In the genomic region with DNA sequence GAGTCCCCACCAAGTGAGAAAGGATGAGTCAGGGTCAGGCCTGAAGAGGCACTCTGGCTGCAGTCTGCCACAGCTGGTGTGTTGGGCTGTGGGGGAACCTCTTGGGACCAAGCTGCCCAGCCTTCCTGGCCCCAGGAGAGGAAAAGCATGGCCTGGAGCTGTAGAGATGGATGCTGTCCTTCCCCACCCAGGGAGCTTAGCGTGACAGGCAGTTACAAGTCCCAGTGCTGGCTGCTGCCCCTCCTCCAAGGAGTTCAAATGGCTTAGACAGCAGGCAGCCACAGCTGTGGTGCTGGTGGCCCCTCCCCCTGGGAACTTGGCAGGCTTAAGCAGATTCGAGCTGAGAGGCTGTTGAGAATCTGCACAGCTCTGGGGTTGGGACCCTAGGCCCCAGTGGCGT, we compare ENCODE assay signal across 1 cellular context.
TF ChIP-seq lines count a peak whose summit lies in the region.

No MANE protein-coding gene starts in this region.

TF ChIP-seq in HEK293, 187 proteins besides CTCF, POLR2A, EP300 and RAD21 (continued from another document):
- TF ChIP-seq, protein P1, sequence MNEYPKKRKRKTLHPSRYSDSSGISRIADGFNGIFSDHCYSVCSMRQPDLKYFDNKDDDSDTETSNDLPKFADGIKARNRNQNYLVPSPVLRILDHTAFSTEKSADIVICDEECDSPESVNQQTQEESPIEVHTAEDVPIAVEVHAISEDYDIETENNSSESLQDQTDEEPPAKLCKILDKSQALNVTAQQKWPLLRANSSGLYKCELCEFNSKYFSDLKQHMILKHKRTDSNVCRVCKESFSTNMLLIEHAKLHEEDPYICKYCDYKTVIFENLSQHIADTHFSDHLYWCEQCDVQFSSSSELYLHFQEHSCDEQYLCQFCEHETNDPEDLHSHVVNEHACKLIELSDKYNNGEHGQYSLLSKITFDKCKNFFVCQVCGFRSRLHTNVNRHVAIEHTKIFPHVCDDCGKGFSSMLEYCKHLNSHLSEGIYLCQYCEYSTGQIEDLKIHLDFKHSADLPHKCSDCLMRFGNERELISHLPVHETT (tag by site-specific recombination; IDR thresholded peaks at IDR 0.05) = no peak
- no peak for TF ChIP-seq ZNF24 (tag by site-specific recombination; IDR thresholded peaks at IDR 0.05)
- TF ChIP-seq SP2 (tag by site-specific recombination; IDR thresholded peaks at IDR 0.05) = no peak
- no peak for TF ChIP-seq ZNF561 (tag by site-specific recombination; IDR thresholded peaks at IDR 0.05; ENCODE audit: borderline replicate concordance)
- TF ChIP-seq ZNF121 (tag by site-specific recombination; IDR thresholded peaks at IDR 0.05) = no peak
- peak; percentile 27; the same call in 1 of the 2 replicates for TF ChIP-seq IKZF3 (tag by site-specific recombination; IDR thresholded peaks at IDR 0.05)
- 0 out of 2 replicates have a peak, but pooled peaks have one; percentile 29 for TF ChIP-seq ZNF600 (tag by site-specific recombination; IDR thresholded peaks at IDR 0.05)
- TF ChIP-seq ZNF48 (tag by site-specific recombination; IDR thresholded peaks at IDR 0.05) = no peak
- TF ChIP-seq ZSCAN30 (tag by site-specific recombination; IDR thresholded peaks at IDR 0.05) = no peak
- no peak for TF ChIP-seq ZFHX2 (tag by site-specific recombination; conservative IDR thresholded peaks at IDR 0.05)
- TF ChIP-seq GLIS1 (tag by site-specific recombination; IDR thresholded peaks at IDR 0.05) = peak; percentile 92
- 0 out of 2 replicates have a peak, but pooled peaks have one; percentile 14 for TF ChIP-seq ZNF341 (tag by site-specific recombination; IDR thresholded peaks at IDR 0.05; ENCODE audit: low read depth)
- TF ChIP-seq, protein P2, sequence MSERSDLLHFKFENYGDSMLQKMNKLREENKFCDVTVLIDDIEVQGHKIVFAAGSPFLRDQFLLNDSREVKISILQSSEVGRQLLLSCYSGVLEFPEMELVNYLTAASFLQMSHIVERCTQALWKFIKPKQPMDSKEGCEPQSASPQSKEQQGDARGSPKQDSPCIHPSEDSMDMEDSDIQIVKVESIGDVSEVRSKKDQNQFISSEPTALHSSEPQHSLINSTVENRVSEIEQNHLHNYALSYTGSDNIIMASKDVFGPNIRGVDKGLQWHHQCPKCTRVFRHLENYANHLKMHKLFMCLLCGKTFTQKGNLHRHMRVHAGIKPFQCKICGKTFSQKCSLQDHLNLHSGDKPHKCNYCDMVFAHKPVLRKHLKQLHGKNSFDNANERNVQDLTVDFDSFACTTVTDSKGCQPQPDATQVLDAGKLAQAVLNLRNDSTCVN (tag by site-specific recombination; optimal IDR thresholded peaks at IDR 0.05) = no peak
- TF ChIP-seq, protein P3, sequence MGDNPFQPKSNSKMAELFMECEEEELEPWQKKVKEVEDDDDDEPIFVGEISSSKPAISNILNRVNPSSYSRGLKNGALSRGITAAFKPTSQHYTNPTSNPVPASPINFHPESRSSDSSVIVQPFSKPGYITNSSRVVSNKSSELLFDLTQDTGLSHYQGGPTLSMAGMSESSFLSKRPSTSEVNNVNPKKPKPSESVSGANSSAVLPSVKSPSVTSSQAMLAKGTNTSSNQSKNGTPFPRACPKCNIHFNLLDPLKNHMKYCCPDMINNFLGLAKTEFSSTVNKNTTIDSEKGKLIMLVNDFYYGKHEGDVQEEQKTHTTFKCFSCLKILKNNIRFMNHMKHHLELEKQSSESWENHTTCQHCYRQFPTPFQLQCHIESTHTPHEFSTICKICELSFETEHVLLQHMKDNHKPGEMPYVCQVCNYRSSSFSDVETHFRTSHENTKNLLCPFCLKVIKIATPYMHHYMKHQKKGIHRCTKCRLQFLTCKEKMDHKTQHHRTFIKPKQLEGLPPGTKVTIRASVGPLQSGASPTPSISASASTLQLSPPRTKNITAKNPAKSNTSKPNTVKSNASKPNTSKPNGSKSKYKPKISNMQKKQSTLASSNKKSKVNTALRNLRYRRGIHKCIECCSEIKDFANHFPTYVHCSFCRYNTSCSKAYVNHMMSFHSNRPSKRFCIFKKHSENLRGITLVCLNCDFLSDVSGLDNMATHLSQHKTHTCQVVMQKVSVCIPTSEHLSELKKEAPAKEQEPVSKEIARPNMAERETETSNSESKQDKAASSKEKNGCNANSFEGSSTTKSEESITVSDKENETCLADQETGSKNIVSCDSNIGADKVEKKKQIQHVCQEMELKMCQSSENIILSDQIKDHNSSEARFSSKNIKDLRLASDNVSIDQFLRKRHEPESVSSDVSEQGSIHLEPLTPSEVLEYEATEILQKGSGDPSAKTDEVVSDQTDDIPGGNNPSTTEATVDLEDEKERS (tag by site-specific recombination; IDR thresholded peaks at IDR 0.05) = no peak
- no peak for TF ChIP-seq PRDM1 (tag by site-specific recombination; IDR thresholded peaks at IDR 0.05)
- TF ChIP-seq, protein P4, sequence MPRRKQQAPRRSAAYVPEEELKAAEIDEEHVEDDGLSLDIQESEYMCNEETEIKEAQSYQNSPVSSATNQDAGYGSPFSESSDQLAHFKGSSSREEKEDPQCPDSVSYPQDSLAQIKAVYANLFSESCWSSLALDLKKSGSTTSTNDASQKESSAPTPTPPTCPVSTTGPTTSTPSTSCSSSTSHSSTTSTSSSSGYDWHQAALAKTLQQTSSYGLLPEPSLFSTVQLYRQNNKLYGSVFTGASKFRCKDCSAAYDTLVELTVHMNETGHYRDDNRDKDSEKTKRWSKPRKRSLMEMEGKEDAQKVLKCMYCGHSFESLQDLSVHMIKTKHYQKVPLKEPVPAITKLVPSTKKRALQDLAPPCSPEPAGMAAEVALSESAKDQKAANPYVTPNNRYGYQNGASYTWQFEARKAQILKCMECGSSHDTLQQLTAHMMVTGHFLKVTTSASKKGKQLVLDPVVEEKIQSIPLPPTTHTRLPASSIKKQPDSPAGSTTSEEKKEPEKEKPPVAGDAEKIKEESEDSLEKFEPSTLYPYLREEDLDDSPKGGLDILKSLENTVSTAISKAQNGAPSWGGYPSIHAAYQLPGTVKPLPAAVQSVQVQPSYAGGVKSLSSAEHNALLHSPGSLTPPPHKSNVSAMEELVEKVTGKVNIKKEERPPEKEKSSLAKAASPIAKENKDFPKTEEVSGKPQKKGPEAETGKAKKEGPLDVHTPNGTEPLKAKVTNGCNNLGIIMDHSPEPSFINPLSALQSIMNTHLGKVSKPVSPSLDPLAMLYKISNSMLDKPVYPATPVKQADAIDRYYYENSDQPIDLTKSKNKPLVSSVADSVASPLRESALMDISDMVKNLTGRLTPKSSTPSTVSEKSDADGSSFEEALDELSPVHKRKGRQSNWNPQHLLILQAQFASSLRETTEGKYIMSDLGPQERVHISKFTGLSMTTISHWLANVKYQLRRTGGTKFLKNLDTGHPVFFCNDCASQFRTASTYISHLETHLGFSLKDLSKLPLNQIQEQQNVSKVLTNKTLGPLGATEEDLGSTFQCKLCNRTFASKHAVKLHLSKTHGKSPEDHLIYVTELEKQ (tag by site-specific recombination; IDR thresholded peaks at IDR 0.05; ENCODE audit: borderline replicate concordance) = no peak
- no peak for TF ChIP-seq ZNF292 (tag by site-specific recombination; IDR thresholded peaks at IDR 0.05; ENCODE audit: borderline replicate concordance, low read depth)
